ENCODE assay signal across 12 cellular contexts in genomic region chr21:45768011-45768740, GRCh38.
DNase-seq lines count a peak whose midpoint lies in the region; ATAC-seq and TF ChIP-seq lines count a peak whose summit lies in the region.
"Had no signal": no experiment of that assay in that cellular context is flagged by ENCODE, and none has a peak within 500 bp of the region (broad histone marks: within the 10 kb centered on the region; RNA-seq: fewer than 3 reads in every experiment).

No MANE protein-coding gene starts in this region.

- peak overlapping the region; percentile 75 for H3K27ac Mint-ChIP-seq in activated naive CD8-positive, alpha-beta T cell treated with anti-CD3 and anti-CD28 coated beads, Interleukin-2, amount 10 ng/mL, durations not matched to agents 7 days and 5 days
- H3K27ac Mint-ChIP-seq: immature natural killer cell had no signal

- peaks cover 2% of the 10 kb centered on the region for H3K27me3 Mint-ChIP-seq in activated naive CD8-positive, alpha-beta T cell treated with anti-CD3 and anti-CD28 coated beads, Interleukin-2, amount 10 ng/mL, durations not matched to agents 7 days and 5 days

- no peak for ATAC-seq in activated naive CD8-positive, alpha-beta T cell treated with anti-CD3 and anti-CD28 coated beads, Interleukin-2, amount 10 ng/mL, durations not matched to agents 7 days and 5 days (ENCODE audit: low read depth)
- ATAC-seq in sciatic nerve (peak; percentile 20), HG02973 (IDR thresholded peaks at IDR 0.05; ENCODE audit: unreplicated experiment) (no peak), PC-3 (no peak), HG03571 (IDR thresholded peaks at IDR 0.05; ENCODE audit: unreplicated experiment) (no peak)
- ATAC-seq: pancreas had no signal

- H2AFZ ChIP-seq in PC-3 (ENCODE audit: low read length): no peak overlapping the region

- intact Hi-C loops in sciatic nerve (cut with DNase I): no loop called here
- intact Hi-C loops in PC-3 (cut with micrococcal nuclease): no loop called here

- DNase-seq in AG04449 (ENCODE audit: low read depth, low spot score): peak; percentile 14
- no peak for DNase-seq in activated naive CD8-positive, alpha-beta T cell treated with anti-CD3 and anti-CD28 coated beads, Interleukin-2, amount 10 ng/mL, durations not matched to agents 7 days and 5 days
- DNase-seq in sciatic nerve (ENCODE audit: low spot score): peak; percentile 35
- no peak for DNase-seq in GM19238 (ENCODE audit: insufficient read length, low spot score)
- no peak for DNase-seq in PC-3
- DNase-seq: activated effector memory CD4-positive, alpha-beta T cell treated with anti-CD3 and anti-CD28 coated beads, Interleukin-2, amount 50 U/mL, for 16 hours; immature natural killer cell; pancreas had no signal

- no peaks in the 10 kb centered on the region for H3F3A ChIP-seq in PC-3 (ENCODE audit: low read length, unreplicated experiment)

- H3K27me3 ChIP-seq in PC-3 (ENCODE audit: low read length): no peaks in the 10 kb centered on the region
- H3K27me3 ChIP-seq: pancreas had no signal

- peaks cover 4% of the 10 kb centered on the region for H3K9me3 Mint-ChIP-seq in activated naive CD8-positive, alpha-beta T cell treated with anti-CD3 and anti-CD28 coated beads, Interleukin-2, amount 10 ng/mL, durations not matched to agents 7 days and 5 days

- no TSS peak for BruUV-seq in PC-3 (replicated peaks; lab: Mats Ljungman, UMichigan)

- TF ChIP-seq CTCF in AG04449 (IDR thresholded peaks at IDR 0.05; ENCODE audit: insufficient read depth, low read length, missing control alignments) (no peak), VCaP (conservative IDR thresholded peaks at IDR 0.05) (no peak), PC-3 (conservative IDR thresholded peaks at IDR 0.05; ENCODE audit: low read depth, low read length) (no peak)

- CTCF ChIA-PET in AG04449 (lab: Yijun Ruan, JAX) (no interaction called here), PC-3 (lab: Charles Lee) (no interaction called here)

- H3K4me1 ChIP-seq in PC-3 (ENCODE audit: insufficient read depth, low read length): no peaks in the 10 kb centered on the region
- H3K4me1 ChIP-seq: pancreas had no signal

- H3K4me3 ChIP-seq in AG04449 (ENCODE audit: low read depth, low read length) (no peak overlapping the region), PC-3 (ENCODE audit: low read length) (no peak overlapping the region)
- H3K4me3 ChIP-seq: pancreas had no signal

- H3K9me3 ChIP-seq in PC-3 (ENCODE audit: low read length): no peaks in the 10 kb centered on the region
- H3K9me3 ChIP-seq: pancreas had no signal

- no peaks in the 10 kb centered on the region for H3K36me3 ChIP-seq in PC-3 (ENCODE audit: low read depth, low read length)
- H3K36me3 ChIP-seq: pancreas had no signal

- POLR2A ChIA-PET in AG04449 (lab: Yijun Ruan, JAX): interaction anchor here (0.7 kb wide), 1 partner anchor 50 kb away, joined by 3 read pairs; no protein-coding TSS in a partner anchor
- POLR2A ChIA-PET in activated naive CD8-positive, alpha-beta T cell treated with anti-CD3 and anti-CD28 coated beads, Interleukin-2, amount 10 ng/mL, durations not matched to agents 7 days and 5 days (lab: Charles Lee): no interaction called here
- POLR2A ChIA-PET in PC-3 (lab: Charles Lee; ENCODE audit: unreplicated experiment): no interaction called here

- peaks cover 18% of the 10 kb centered on the region for H3K4me1 Mint-ChIP-seq in activated naive CD8-positive, alpha-beta T cell treated with anti-CD3 and anti-CD28 coated beads, Interleukin-2, amount 10 ng/mL, durations not matched to agents 7 days and 5 days
- H3K4me1 Mint-ChIP-seq: immature natural killer cell had no signal

- H3K36me3 Mint-ChIP-seq in activated naive CD8-positive, alpha-beta T cell treated with anti-CD3 and anti-CD28 coated beads, Interleukin-2, amount 10 ng/mL, durations not matched to agents 7 days and 5 days: no peaks in the 10 kb centered on the region
- H3K36me3 Mint-ChIP-seq: immature natural killer cell had no signal

- H3K9me2 ChIP-seq in PC-3 (replicated peaks; ENCODE audit: low read length): no peaks in the 10 kb centered on the region

- peak overlapping the region; percentile 32 for H3K4me3 Mint-ChIP-seq in activated naive CD8-positive, alpha-beta T cell treated with anti-CD3 and anti-CD28 coated beads, Interleukin-2, amount 10 ng/mL, durations not matched to agents 7 days and 5 days
- H3K4me3 Mint-ChIP-seq: immature natural killer cell had no signal

- H3K79me2 ChIP-seq in PC-3 (ENCODE audit: low read length): no peaks in the 10 kb centered on the region

- H3K9ac ChIP-seq in PC-3 (ENCODE audit: low read length): no peak overlapping the region
- H3K9ac ChIP-seq: KMS-11 had no signal

- H3K4me2 ChIP-seq in PC-3 (ENCODE audit: low read length): no peak overlapping the region
- H3K4me2 ChIP-seq: KMS-11 had no signal

- no peaks in the 10 kb centered on the region for H4K20me1 ChIP-seq in PC-3 (ENCODE audit: low read length)

- H3K27ac ChIP-seq in VCaP: peak overlapping the region; percentile 32; the same call in 1 of the 2 replicates
- no peak overlapping the region for H3K27ac ChIP-seq in PC-3 (ENCODE audit: low read length)
- H3K27ac ChIP-seq: KMS-11, pancreas had no signal

Comparison
In these comparisons a context has a peak if more than half of its experiments do, and no peak if none do; other contexts are left out.
1. DNase-seq: peak in AG04449 (single experiment) and sciatic nerve (single experiment); none in activated naive CD8-positive, alpha-beta T cell treated with anti-CD3 and anti-CD28 coated beads, Interleukin-2, amount 10 ng/mL, durations not matched to agents 7 days and 5 days (single experiment), GM19238 (single experiment) and PC-3 (single experiment).